In genomic region chr9:131432050-131432449, GRCh38 we compare ENCODE assay signal across 21 cellular contexts. TPM values are rescaled to one million over a fixed set of nuclear protein-coding genes. Genes with fewer than 3 reads are reported as not detected.
A peak's percentile ranks its signal among the peaks of the same experiment; 100 is the strongest.
DNase-seq lines count a peak whose midpoint lies in the region; ATAC-seq and TF ChIP-seq lines count a peak whose summit lies in the region.
"Had no signal": no experiment of that assay in that cellular context is flagged by ENCODE, and none has a peak within 500 bp of the region (broad histone marks: within the 10 kb centered on the region; RNA-seq: fewer than 3 reads in every experiment).

No MANE protein-coding gene starts in this region.

- TSS peak; percentile 18 for BruUV-seq in HCT116 (replicated peaks; lab: Mats Ljungman, UMichigan)

- H3K4me3 ChIP-seq in HCT116 (replicated peaks in 1 of 2; ENCODE audit: low read depth in 1 of 2, low read length in 2 of 2) (no peak overlapping the region), NT2/D1 (ENCODE audit: insufficient read length, low read depth) (no peak overlapping the region), ovary (no peak overlapping the region), aorta (ENCODE audit: low read length in 2 of 2) (no peak overlapping the region)
- H3K4me3 ChIP-seq: BLaER1, left lung, Peyer's patch, psoas muscle, transverse colon had no signal

- POLR2A ChIA-PET in HCT116 (lab: Charles Lee): no interaction called here

- peaks cover 3% of the 10 kb centered on the region for H3K27me3 Mint-ChIP-seq in endothelial cell (ENCODE audit: unreplicated experiment)
- H3K27me3 Mint-ChIP-seq in neural crest cell (ENCODE audit: low read depth): no peaks in the 10 kb centered on the region

- H3K27ac ChIP-seq in HCT116 (ENCODE audit: low read depth, low read length) (no peak overlapping the region), ovary (no peak overlapping the region), aorta (ENCODE audit: low read depth in 1 of 2, low read length in 2 of 2) (no peak overlapping the region)
- H3K27ac ChIP-seq: BLaER1, Peyer's patch, psoas muscle had no signal

- no peak for TF ChIP-seq EP300 in ovary (IDR thresholded peaks at IDR 0.05)

- TF ChIP-seq POLR2A in HCT116 (IDR thresholded peaks at IDR 0.05; ENCODE audit: borderline replicate concordance, extremely low read depth, insufficient read depth, insufficient read length) (no peak), ovary (IDR thresholded peaks at IDR 0.05) (no peak)

- H3K4me1 ChIP-seq in HCT116 (ENCODE audit: control insufficient read depth in 1 of 2, insufficient read depth in 2 of 2, low read length in 2 of 2) (no peaks in the 10 kb centered on the region), NT2/D1 (ENCODE audit: insufficient read depth, insufficient read length) (peaks cover 33% of the 10 kb centered on the region), ovary (ENCODE audit: insufficient read depth) (peaks cover 25% of the 10 kb centered on the region), aorta (ENCODE audit: control insufficient read depth in 1 of 2, insufficient read depth in 2 of 2, low read length in 2 of 2) (no peaks in the 10 kb centered on the region)

- H2AFZ ChIP-seq in HCT116 (ENCODE audit: low read depth, low read length, poor library complexity, severe bottlenecking): no peak overlapping the region

- H3K27ac Mint-ChIP-seq in endothelial cell (ENCODE audit: unreplicated experiment): peak overlapping the region; percentile 57
- H3K27ac Mint-ChIP-seq in neural crest cell (ENCODE audit: unreplicated experiment): peak overlapping the region; percentile 27

- peaks cover 9% of the 10 kb centered on the region; the same call in 1 of the 2 replicates for H4K20me1 ChIP-seq in HCT116 (ENCODE audit: insufficient read depth)

- H3K9ac ChIP-seq in HCT116 (ENCODE audit: low read length) (no peak overlapping the region), NT2/D1 (ENCODE audit: insufficient read length, low read depth) (peak overlapping the region; percentile 6)
- H3K9ac ChIP-seq: BLaER1, SK-N-SH had no signal

- H3K36me3 ChIP-seq in HCT116 (ENCODE audit: control insufficient read depth in 1 of 2, insufficient read depth in 2 of 2, low read length in 2 of 2): peaks cover 27 to 50% of the 10 kb centered on the region in 2 experiments; a peak in 3 of 4 replicates
- peaks cover 69% of the 10 kb centered on the region for H3K36me3 ChIP-seq in NT2/D1 (ENCODE audit: insufficient read depth, insufficient read length, low read length)
- H3K36me3 ChIP-seq in ovary: no peaks in the 10 kb centered on the region
- H3K36me3 ChIP-seq in aorta (ENCODE audit: control insufficient read depth in 1 of 2, insufficient read depth in 2 of 2, low read length in 1 of 2): peaks cover 0 to 4% of the 10 kb centered on the region in 2 donors

- H3K9me3 Mint-ChIP-seq in endothelial cell (ENCODE audit: unreplicated experiment): no peaks in the 10 kb centered on the region
- H3K9me3 Mint-ChIP-seq in neural crest cell: no peaks in the 10 kb centered on the region
- H3K9me3 Mint-ChIP-seq: activated T-cell treated with anti-CD3 and anti-CD28 coated beads, Interleukin-2, amount 50 U/mL, for 4 hours; stimulated activated effector memory CD8-positive, alpha-beta T cell treated with anti-CD3 and anti-CD28 coated beads, Interleukin-12 subunit alpha, Interleukin-12 subunit beta, amount 100 ng/mL, for 72 hours had no signal

- H3K27me3 ChIP-seq in HCT116 (ENCODE audit: insufficient read depth, low read length): no peaks in the 10 kb centered on the region
- H3K27me3 ChIP-seq in NT2/D1 (ENCODE audit: insufficient read depth, insufficient read length): no peaks in the 10 kb centered on the region
- no peaks in the 10 kb centered on the region for H3K27me3 ChIP-seq in ovary
- H3K27me3 ChIP-seq in aorta (ENCODE audit: control insufficient read depth in 1 of 2, insufficient read depth in 2 of 2, low read length in 1 of 2): no peaks in the 10 kb centered on the region
- H3K27me3 ChIP-seq: BLaER1, left lung, Peyer's patch, transverse colon had no signal

- TF ChIP-seq CTCF in HCT116 (IDR thresholded peaks at IDR 0.05 in 2 of 3, conservative IDR thresholded peaks at IDR 0.05 in 1 of 3; ENCODE audit: borderline replicate concordance in 1 of 3, insufficient read depth in 1 of 3, low read depth in 2 of 3, low read length in 2 of 3): no peak
- TF ChIP-seq CTCF in endothelial cell (IDR thresholded peaks at IDR 0.05; ENCODE audit: unreplicated experiment): no peak
- TF ChIP-seq CTCF in neural crest cell (conservative IDR thresholded peaks at IDR 0.05): no peak
- TF ChIP-seq CTCF in ovary (IDR thresholded peaks at IDR 0.05): no peak

- CTCF ChIA-PET in HCT116 (lab: Charles Lee): no interaction called here

- intact Hi-C loops in HCT116 (cut with micrococcal nuclease) (no loop called here), ovary (cut with DNase I) (no loop called here), aorta (cut with DNase I) (no loop called here)

- TF ChIP-seq RAD21 in HCT116 (IDR thresholded peaks at IDR 0.05; ENCODE audit: low read depth): no peak

- H3K4me1 Mint-ChIP-seq in endothelial cell (ENCODE audit: unreplicated experiment) (peaks cover 22% of the 10 kb centered on the region), neural crest cell (peaks cover 43% of the 10 kb centered on the region)

- DNase-seq in HCT116 (ENCODE audit: low read depth, low spot score): no peak
- DNase-seq in NT2/D1 (ENCODE audit: low read depth, low spot score): no peak
- DNase-seq in endothelial cell (ENCODE audit: low spot score): no peak
- no peak for DNase-seq in neural crest cell (ENCODE audit: low read depth, low spot score)
- DNase-seq in ovary: no peak
- no peak for DNase-seq in DMS153 (lab: John Stamatoyannopoulos, UW)
- no peak for DNase-seq in aorta
- DNase-seq: activated CD4-positive, alpha-beta T cell treated with anti-CD3 and anti-CD28 coated beads for 4 hours; activated T-cell treated with anti-CD3 and anti-CD28 coated beads, Interleukin-2, amount 50 U/mL, for 4 hours; amygdala; GF-D8; left lung; NCI-H1105 treated with DMSO at 0.1 percent for 48 hours; NCI-H2171; psoas muscle; SK-N-SH; stimulated activated CD4-positive, alpha-beta T cell treated with anti-CD3 and anti-CD28 coated beads, Interleukin-12 subunit alpha, Interleukin-12 subunit beta, amount 100 ng/mL, for 4 hours; transverse colon had no signal

- H3K4me3 Mint-ChIP-seq in endothelial cell (ENCODE audit: unreplicated experiment) (peak overlapping the region; percentile 74), neural crest cell (no peak overlapping the region)
- H3K4me3 Mint-ChIP-seq: activated T-cell treated with anti-CD3 and anti-CD28 coated beads, Interleukin-2, amount 50 U/mL, for 4 hours; stimulated activated effector memory CD8-positive, alpha-beta T cell treated with anti-CD3 and anti-CD28 coated beads, Interleukin-12 subunit alpha, Interleukin-12 subunit beta, amount 100 ng/mL, for 72 hours had no signal

- H3K36me3 Mint-ChIP-seq in endothelial cell (ENCODE audit: low read depth, unreplicated experiment) (peaks cover 30% of the 10 kb centered on the region), neural crest cell (ENCODE audit: low read depth) (peaks cover 24% of the 10 kb centered on the region)

- no peaks in the 10 kb centered on the region for H3K9me2 ChIP-seq in HCT116 (ENCODE audit: insufficient read depth)
- H3K9me2 ChIP-seq: SK-N-SH had no signal

- ATAC-seq in HCT116: no peak
- no peak for ATAC-seq in aorta (ENCODE audit: low FRiP score)
- ATAC-seq: activated T-cell treated with anti-CD3 and anti-CD28 coated beads, Interleukin-2, amount 50 U/mL, for 4 hours; left lung; psoas muscle; stimulated activated effector memory CD8-positive, alpha-beta T cell treated with anti-CD3 and anti-CD28 coated beads, Interleukin-12 subunit alpha, Interleukin-12 subunit beta, amount 100 ng/mL, for 72 hours had no signal

- 84 to 93% (median 85%) methylated on average over 4 of the region's 4 CpGs for WGBS in ovary, 3 donors
- WGBS in aorta, 2 donors: 90 to 91% methylated on average over 4 of the region's 4 CpGs

- RAD21 ChIA-PET in HCT116 (lab: Charles Lee; ENCODE audit: low non-redundant PET in 1 of 2, low total read pairs in 2 of 2, uncharacterized antibody in 2 of 2, unreplicated experiment in 2 of 2): no interaction called here

- H3K9me3 ChIP-seq in HCT116 (ENCODE audit: control insufficient read depth in 1 of 2, insufficient read depth in 1 of 2, low read depth in 1 of 2, low read length in 2 of 2) (no peaks in the 10 kb centered on the region), NT2/D1 (ENCODE audit: insufficient read depth, low read length) (no peaks in the 10 kb centered on the region), ovary (no peaks in the 10 kb centered on the region), aorta (ENCODE audit: control insufficient read depth, low read length) (no peaks in the 10 kb centered on the region)
- H3K9me3 ChIP-seq: BLaER1, left lung, Peyer's patch, psoas muscle, SK-N-SH, transverse colon had no signal

- peaks cover 92% of the 10 kb centered on the region for H3K79me2 ChIP-seq in HCT116 (ENCODE audit: insufficient read depth, low read length)

- H3K4me2 ChIP-seq in HCT116 (ENCODE audit: low read length): no peak overlapping the region
- H3K4me2 ChIP-seq: BLaER1 had no signal

TF ChIP-seq in HCT116, 20 proteins besides CTCF, POLR2A, EP300 and RAD21:
- TF ChIP-seq EZH2 (IDR thresholded peaks at IDR 0.05) (no peak), FOSL1 (IDR thresholded peaks at IDR 0.05; ENCODE audit: low read depth) (no peak)

RNA-seq across cellular contexts. Expression of gene PRRC2B, which starts 38.2 kb away (rescaled TPM):
- 170 TPM for total RNA-seq in HCT116 (2021; ENCODE audit: unreplicated experiment)
- polyA plus RNA-seq in HCT116 (2012): 59.0 and 60.8 TPM in 2 replicates
- 350 TPM for total RNA-seq in endothelial cell (ENCODE audit: unreplicated experiment)
- 349 and 358 TPM in 2 replicates for total RNA-seq in neural crest cell
- total RNA-seq in ovary: 100 to 1,000 TPM in 6 of 7 donors, 10 to 100 TPM in 1; 97.6 to 319 (median 244) TPM
- polyA plus RNA-seq in ovary: 100 to 1,000 TPM in 1 of 2 donors, 10 to 100 TPM in 1; 86.7 to 182 TPM
- total RNA-seq in aorta: 100 to 1,000 TPM; 200 to 263 TPM
- 10 to 100 TPM; 23.9 to 50.8 TPM for polyA plus RNA-seq in aorta
